In genomic region chr18:8617907-8618306, GRCh38 we compare ENCODE assay signal across 32 cellular contexts.
"Had no signal": no experiment of that assay in that cellular context is flagged by ENCODE, and none has a peak within 500 bp of the region (broad histone marks: within the 10 kb centered on the region; RNA-seq: fewer than 3 reads in every experiment).

No MANE protein-coding gene starts in this region.

- H3K9me3 ChIP-seq: adrenal gland, body of pancreas, colonic mucosa, esophagus squamous epithelium, left ventricle myocardium inferior, neutrophil, upper lobe of left lung, vagina had no signal

- H3K27ac ChIP-seq: adrenal gland, body of pancreas, colonic mucosa, epithelial cell of prostate, esophagus squamous epithelium, hepatocyte, left ventricle myocardium inferior, neutrophil, skin epidermis, upper lobe of left lung, vagina had no signal

- ATAC-seq: activated CD4-positive, alpha-beta T cell treated with anti-CD3 and anti-CD28 coated beads for 36 hours; activated CD8-positive, alpha-beta memory T cell treated with anti-CD3 and anti-CD28 coated beads, Interleukin-2, amount 10 ng/mL, durations not matched to agents 7 days and 5 days; activated CD8-positive, alpha-beta T cell treated with anti-CD3 and anti-CD28 coated beads, Interleukin-2, amount 10 ng/mL, durations not matched to agents 7 days and 5 days; activated naive CD4-positive, alpha-beta T cell treated with anti-CD3 and anti-CD28 coated beads, Interleukin-2, amount 50 U/mL, for 72 hours; body of pancreas; sciatic nerve; stimulated activated naive CD8-positive, alpha-beta T cell treated with anti-CD3 and anti-CD28 coated beads, Interleukin-15, amount 100 ng/mL, for 72 hours had no signal

- H3K4me2 ChIP-seq: hepatocyte had no signal

- H3K4me3 Mint-ChIP-seq: activated CD4-positive, alpha-beta T cell treated with anti-CD3 and anti-CD28 coated beads for 36 hours; activated CD8-positive, alpha-beta memory T cell treated with anti-CD3 and anti-CD28 coated beads, Interleukin-2, amount 10 ng/mL, durations not matched to agents 7 days and 5 days; activated CD8-positive, alpha-beta T cell treated with anti-CD3 and anti-CD28 coated beads, Interleukin-2, amount 10 ng/mL, durations not matched to agents 7 days and 5 days; nephron; stimulated activated naive CD8-positive, alpha-beta T cell treated with anti-CD3 and anti-CD28 coated beads, Interleukin-15, amount 100 ng/mL, for 72 hours; T-helper 2 cell treated with Interferon-gamma antibody and Interleukin-4, amounts not matched to agents 5 μg/mL and 100 μg/mL, for 36 hours had no signal

- H3K27me3 Mint-ChIP-seq: activated CD4-positive, alpha-beta T cell treated with anti-CD3 and anti-CD28 coated beads for 36 hours; activated CD8-positive, alpha-beta memory T cell treated with anti-CD3 and anti-CD28 coated beads, Interleukin-2, amount 10 ng/mL, durations not matched to agents 7 days and 5 days; stimulated activated naive CD8-positive, alpha-beta T cell treated with anti-CD3 and anti-CD28 coated beads, Interleukin-15, amount 100 ng/mL, for 72 hours had no signal

- H3K36me3 ChIP-seq: adrenal gland, colonic mucosa, left ventricle myocardium inferior, neutrophil, upper lobe of left lung, vagina had no signal

- H3K4me1 ChIP-seq: colonic mucosa had no signal

- DNase-seq: activated CD4-positive, alpha-beta T cell treated with anti-CD3 and anti-CD28 coated beads for 36 hours; activated CD4-positive, CD25-positive, alpha-beta regulatory T cell; activated CD8-positive, alpha-beta memory T cell treated with anti-CD3 and anti-CD28 coated beads, Interleukin-2, amount 10 ng/mL, durations not matched to agents 7 days and 5 days; activated CD8-positive, alpha-beta T cell treated with anti-CD3 and anti-CD28 coated beads, Interleukin-2, amount 10 ng/mL, durations not matched to agents 7 days and 5 days; activated T-cell treated with anti-CD3 and anti-CD28 coated beads, Interleukin-2, amount 50 U/mL, for 48 hours; aorta; body of pancreas; colonic mucosa; effector CD8-positive, alpha-beta T cell; esophagus squamous epithelium; foreskin melanocyte; islet precursor cell; left ventricle myocardium inferior; retina; stimulated activated CD4-positive, alpha-beta T cell treated with anti-CD3 and anti-CD28 coated beads, Interleukin-12 subunit alpha, Interleukin-12 subunit beta, amount 100 ng/mL, for 4 hours; stimulated activated CD4-positive, alpha-beta T cell treated with anti-CD3 and anti-CD28 coated beads, Interleukin-4, amount 100 ng/mL, for 1 hour; stimulated activated naive CD8-positive, alpha-beta T cell treated with anti-CD3 and anti-CD28 coated beads, Interleukin-15, amount 100 ng/mL, for 72 hours; substantia nigra; upper lobe of left lung had no signal

- H2AFZ ChIP-seq: hepatocyte had no signal

- H3K9me3 Mint-ChIP-seq: nephron had no signal

- H3K4me3 ChIP-seq: adrenal gland, body of pancreas, colonic mucosa, esophagus squamous epithelium, hepatocyte, left ventricle myocardium inferior, lung, skin epidermis, upper lobe of left lung, vagina had no signal

- H3K27ac Mint-ChIP-seq: activated CD8-positive, alpha-beta memory T cell treated with anti-CD3 and anti-CD28 coated beads, Interleukin-2, amount 10 ng/mL, durations not matched to agents 7 days and 5 days; activated CD8-positive, alpha-beta T cell treated with anti-CD3 and anti-CD28 coated beads, Interleukin-2, amount 10 ng/mL, durations not matched to agents 7 days and 5 days; activated naive CD4-positive, alpha-beta T cell treated with anti-CD3 and anti-CD28 coated beads, Interleukin-2, amount 50 U/mL, for 72 hours; activated T-helper 2 cell treated with anti-CD3 and anti-CD28 coated beads, Interferon-gamma antibody, Interleukin-2, Interleukin-4, amounts not matched to agents 10 μg/mL and 5 μg/mL and 100 μg/mL, durations not matched to agents 14 hours and 24 hours and 36 hours; T-helper 2 cell treated with Interferon-gamma antibody and Interleukin-4, amounts not matched to agents 5 μg/mL and 100 μg/mL, for 36 hours had no signal

- FAIRE-seq: endometrium had no signal

- H3K27me3 ChIP-seq: adrenal gland, body of pancreas, colonic mucosa, esophagus squamous epithelium, hepatocyte, neutrophil, upper lobe of left lung, vagina had no signal
